31 cellular contexts compared by ENCODE assay signal in the genomic region with DNA sequence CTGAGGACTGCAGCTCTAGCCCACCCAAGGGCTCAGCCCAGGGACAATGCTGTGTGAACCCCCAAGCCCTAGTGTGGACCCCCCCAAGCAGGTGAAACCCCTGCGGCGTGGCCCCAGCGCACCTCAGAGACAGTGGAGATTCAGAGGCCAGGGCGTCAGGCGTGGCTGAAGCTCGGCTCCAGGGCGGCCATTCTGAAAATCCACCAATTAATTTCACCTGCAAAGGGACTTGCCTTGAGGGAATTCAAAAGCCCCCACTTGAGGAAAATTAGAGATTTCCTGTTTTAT.
DNase-seq lines count a peak whose midpoint lies in the region; ATAC-seq, FAIRE-seq and TF ChIP-seq lines count a peak whose summit lies in the region.
"Had no signal": no experiment of that assay in that cellular context is flagged by ENCODE, and none has a peak within 500 bp of the region (broad histone marks: within the 10 kb centered on the region; RNA-seq: fewer than 3 reads in every experiment).

No MANE protein-coding gene starts in this region.

- H3K4me1 ChIP-seq in H1 (replicated peaks in 1 of 4; ENCODE audit: control insufficient read depth in 3 of 4, insufficient read depth in 4 of 4, low read length in 3 of 4) = peaks cover 0 to 2% (median 0%) of the 10 kb centered on the region in 4 experiments; a peak in 3 of 7 replicates
- peaks cover 9 to 20% of the 10 kb centered on the region in 2 donors for H3K4me1 ChIP-seq in neuronal stem cell (ENCODE audit: control insufficient read depth in 2 of 2, insufficient read depth in 1 of 2, low read depth in 1 of 2, low read length in 2 of 2)
- H3K4me1 ChIP-seq: A549, BE2C, Caco-2 had no signal

- no peaks in the 10 kb centered on the region for H4K20me1 ChIP-seq in H1 (replicated peaks in 1 of 2; ENCODE audit: control insufficient read depth in 1 of 2, insufficient read depth in 2 of 2, low read length in 2 of 2)
- H4K20me1 ChIP-seq: BLaER1 had no signal

- H3K4me2 ChIP-seq in H1 (ENCODE audit: insufficient read depth in 1 of 2, low read depth in 2 of 2, low read length in 2 of 2) = no peak overlapping the region
- H3K4me2 ChIP-seq in neuronal stem cell (ENCODE audit: insufficient read depth, low read length, poor library complexity, severe bottlenecking) = no peak overlapping the region
- H3K4me2 ChIP-seq: A549 had no signal

- H4K91ac ChIP-seq in H1 (replicated peaks; ENCODE audit: insufficient read length, low read length) (no peak overlapping the region), neuronal stem cell (ENCODE audit: low read depth, low read length, poor library complexity) (no peak overlapping the region)

- WGBS in H1 (ENCODE audit: extremely low coverage in 1 of 2, insufficient coverage in 1 of 2, insufficient read length in 1 of 2, insufficient replicate concordance in 2 of 2, low coverage in 1 of 2, low lambda C conversion rate in 2 of 2, missing lambda C conversion rate in 1 of 2), 2 experiments = 82% methylated on average over 7 of the region's 7 CpGs; no CpG with 5 or more reads in 1 of the 2 experiments
- WGBS in neuronal stem cell (ENCODE audit: extremely low coverage in 2 of 2, insufficient read length in 2 of 2, insufficient replicate concordance in 1 of 2), 2 donors = no CpG with 5 or more reads among the region's 7 CpGs

- no peaks in the 10 kb centered on the region; a peak in 1 of 8 replicates for H3K36me3 ChIP-seq in H1 (ENCODE audit: control insufficient read depth in 2 of 4, insufficient read depth in 4 of 4, low read length in 3 of 4)
- H3K36me3 ChIP-seq in neuronal stem cell (replicated peaks in 1 of 2; ENCODE audit: control insufficient read depth in 2 of 2, insufficient read depth in 2 of 2, low read length in 2 of 2) = peaks cover 3 to 4% of the 10 kb centered on the region in 2 donors
- H3K36me3 ChIP-seq: BE2C; BLaER1; BLaER1 treated with 17β-estradiol and CSF1 and Interleukin-3, amounts not matched to agents 10 nM and 100 nM had no signal

- no peaks in the 10 kb centered on the region for H3K79me1 ChIP-seq in H1 (ENCODE audit: low read depth, low read length)
- H3K79me1 ChIP-seq in neuronal stem cell (ENCODE audit: low read depth, low read length) = peaks cover 2% of the 10 kb centered on the region

- TF ChIP-seq RAD21 in H1 (IDR thresholded peaks at IDR 0.05 in 1 of 2, conservative IDR thresholded peaks at IDR 0.05 in 1 of 2; ENCODE audit: low read depth in 2 of 2, low read length in 2 of 2) = no peak

- H2AFZ ChIP-seq in H1 (ENCODE audit: low read length) = no peak overlapping the region
- no peak overlapping the region for H2AFZ ChIP-seq in neuronal stem cell (ENCODE audit: low read length)

- H2BK120ac ChIP-seq in H1 (replicated peaks; ENCODE audit: low read depth, low read length) = no peak overlapping the region
- no peak overlapping the region for H2BK120ac ChIP-seq in neuronal stem cell (ENCODE audit: low read depth, low read length)

- H4K8ac ChIP-seq in H1 (ENCODE audit: extremely low read depth, insufficient read depth, low read length) (0 out of 2 replicates have a peak overlapping the region, but pooled peaks have one; percentile 35), neuronal stem cell (ENCODE audit: low read depth, low read length) (no peak overlapping the region)

- no peak overlapping the region for H3K14ac ChIP-seq in H1 (ENCODE audit: insufficient read length)
- no peak overlapping the region for H3K14ac ChIP-seq in neuronal stem cell (ENCODE audit: low read length)

- H3K18ac ChIP-seq in H1 (ENCODE audit: extremely low read depth, low read length) = no peak overlapping the region
- H3K18ac ChIP-seq in neuronal stem cell (ENCODE audit: low read length) = peak overlapping the region; percentile 89

- no peaks in the 10 kb centered on the region for H3K23me2 ChIP-seq in H1 (ENCODE audit: low read depth, low read length)

- H3K79me2 ChIP-seq in H1 (ENCODE audit: control insufficient read depth in 1 of 2, insufficient read depth in 2 of 2, low read length in 2 of 2) = no peaks in the 10 kb centered on the region

- POLR2A ChIA-PET in H1 (lab: Charles Lee; ENCODE audit: partially characterized antibody) = interaction anchor here (1.2 to 1.7 kb wide), 2 partner anchors 9 to 10 kb away, joined by 3 to 8 read pairs; no protein-coding TSS in a partner anchor

- TF ChIP-seq CTCF in H1 (IDR thresholded peaks at IDR 0.05; ENCODE audit: control extremely low read depth in 1 of 3, insufficient read depth in 1 of 3, low read depth in 1 of 3, low read length in 3 of 3) = no peak

- no peak overlapping the region for H2BK5ac ChIP-seq in H1 (ENCODE audit: low read depth, low read length)
- no peak overlapping the region for H2BK5ac ChIP-seq in neuronal stem cell (ENCODE audit: low read length)

- H3K4me3 ChIP-seq in H1 (ENCODE audit: extremely low read depth in 1 of 4, insufficient read depth in 2 of 4, low read depth in 3 of 4, low read length in 4 of 4) (no peak overlapping the region), neuronal stem cell (ENCODE audit: low read length in 2 of 2) (no peak overlapping the region)
- H3K4me3 ChIP-seq: A549; BLaER1; BLaER1 treated with 17β-estradiol and CSF1 and Interleukin-3, amounts not matched to agents 10 nM and 100 nM had no signal

- CTCF ChIA-PET in H1 (lab: Charles Lee; ENCODE audit: partially characterized antibody) = interaction anchor here (1.0 to 3.0 kb wide), 7 partner anchors 10 to 31 kb away, joined by 3 to 27 read pairs (median 4); no protein-coding TSS in a partner anchor

- H3K9ac ChIP-seq in H1 (replicated peaks in 1 of 4; ENCODE audit: extremely low read depth in 1 of 4, low read depth in 3 of 4, low read length in 3 of 4) (no peak overlapping the region), neuronal stem cell (ENCODE audit: low read depth, low read length, poor library complexity) (no peak overlapping the region)
- H3K9ac ChIP-seq: BLaER1; BLaER1 treated with 17β-estradiol and CSF1 and Interleukin-3, amounts not matched to agents 10 nM and 100 nM had no signal

- no peak for TF ChIP-seq POLR2A in H1 (IDR thresholded peaks at IDR 0.05; ENCODE audit: control extremely low read depth in 1 of 2, low read depth in 2 of 2, low read length in 2 of 2)

- H3K27ac ChIP-seq in H1 (ENCODE audit: low read depth, low read length) (no peak overlapping the region), neuronal stem cell (replicated peaks; ENCODE audit: low read length) (no peak overlapping the region)
- H3K27ac ChIP-seq: 22Rv1, A549, BLaER1, C4-2B had no signal

- no peak overlapping the region for H3K4ac ChIP-seq in H1 (replicated peaks; ENCODE audit: insufficient read length, low read depth, low read length)
- no peak overlapping the region for H3K4ac ChIP-seq in neuronal stem cell (ENCODE audit: low read length)

- no peak for TF ChIP-seq EP300 in H1 (IDR thresholded peaks at IDR 0.05; ENCODE audit: borderline replicate concordance in 1 of 2, low read depth in 2 of 2, low read length in 2 of 2)

- H2BK15ac ChIP-seq in H1 (ENCODE audit: low read length) = no peak overlapping the region
- peak overlapping the region; percentile 92 for H2BK15ac ChIP-seq in neuronal stem cell (ENCODE audit: low read length)

- H3K23ac ChIP-seq in H1 (ENCODE audit: insufficient read length) (no peak overlapping the region), neuronal stem cell (ENCODE audit: low read depth, low read length, poor library complexity) (no peak overlapping the region)

- no peak for FAIRE-seq in H1 (lab: Jason Lieb, UNC)
- FAIRE-seq: A204.1, A549, D721Med had no signal

- ATAC-seq in GM18502 (IDR thresholded peaks at IDR 0.05; ENCODE audit: poor library complexity, unreplicated experiment) = no peak
- ATAC-seq: A549; CD8-positive, alpha-beta T cell had no signal

- H3K9me3 ChIP-seq in H1 (ENCODE audit: insufficient read depth in 2 of 2, low read depth in 1 of 2, low read length in 1 of 2) (no peaks in the 10 kb centered on the region), neuronal stem cell (replicated peaks in 1 of 2; ENCODE audit: control insufficient read depth in 2 of 2, insufficient read depth in 1 of 2, low read depth in 1 of 2, low read length in 2 of 2) (no peaks in the 10 kb centered on the region)
- H3K9me3 ChIP-seq: A549; BE2C; BLaER1; BLaER1 treated with 17β-estradiol and CSF1 and Interleukin-3, amounts not matched to agents 10 nM and 100 nM; Caco-2 had no signal

- H2BK12ac ChIP-seq in H1 (ENCODE audit: low read depth, low read length) = no peak overlapping the region
- H2BK12ac ChIP-seq in neuronal stem cell (ENCODE audit: low read length) = no peak overlapping the region

- H4K5ac ChIP-seq in H1 (ENCODE audit: insufficient read length, low read depth, low read length) = no peak overlapping the region

- H3K27me3 ChIP-seq in H1 (replicated peaks in 1 of 4; ENCODE audit: control insufficient read depth in 3 of 4, extremely low read depth in 1 of 4, insufficient read depth in 3 of 4, low read length in 3 of 4) = no peaks in the 10 kb centered on the region
- no peaks in the 10 kb centered on the region for H3K27me3 ChIP-seq in neuronal stem cell (ENCODE audit: control insufficient read depth in 3 of 3, insufficient read depth in 3 of 3, low read depth in 1 of 3, low read length in 3 of 3)
- H3K27me3 ChIP-seq: BE2C; BLaER1; BLaER1 treated with 17β-estradiol and CSF1 and Interleukin-3, amounts not matched to agents 10 nM and 100 nM had no signal

- H2AK5ac ChIP-seq in H1 (ENCODE audit: low read depth, low read length) (no peak overlapping the region), neuronal stem cell (ENCODE audit: low read depth, low read length) (peak overlapping the region; percentile 95)

- H3K56ac ChIP-seq in H1 (replicated peaks; ENCODE audit: insufficient read length, low read depth, low read length) = no peak overlapping the region

- no peak overlapping the region for H2BK20ac ChIP-seq in H1 (ENCODE audit: low read length)

- DNase-seq in H1 (ENCODE audit: low read depth in 1 of 2, low spot score in 2 of 2) = no peak
- DNase-seq in neuronal stem cell (ENCODE audit: low spot score) = no peak
- no peak for DNase-seq in NCI-H2081 treated with DMSO at 0.1 percent for 48 hours (lab: John Stamatoyannopoulos, UW)
- DNase-seq: 8988T; ACHN; AML-193; BE2C; C1 segment of cervical spinal cord; Caco-2; Calu3; CD4-positive, alpha-beta memory T cell; CD4-positive, alpha-beta T cell; CD4-positive, CD25-positive, alpha-beta regulatory T cell; CD8-positive, alpha-beta memory T cell; CD8-positive, alpha-beta T cell; COR-L47; DMS 273 treated with DMSO at 0.1 percent for 48 hours; DMS153; DMS53; DMS79; DMS79 treated with DMSO at 0.1 percent for 48 hours; DND-41; EL had no signal

TF ChIP-seq in H1, 55 proteins besides CTCF, POLR2A, EP300 and RAD21 (continues in another document):
- TF ChIP-seq NANOG (IDR thresholded peaks at IDR 0.05; ENCODE audit: insufficient read depth, low read depth, low read length, poor library complexity, severe bottlenecking) (no peak), RXRA (IDR thresholded peaks at IDR 0.05; ENCODE audit: insufficient read depth, low read depth, low read length) (no peak), SAP30 (IDR thresholded peaks at IDR 0.05; ENCODE audit: insufficient read depth, insufficient replicate concordance, low read length) (no peak), CHD1 (IDR thresholded peaks at IDR 0.05; ENCODE audit: low read depth, low read length) (no peak), GTF2F1 (IDR thresholded peaks at IDR 0.05; ENCODE audit: borderline replicate concordance, low read depth, low read length) (no peak), HDAC2 (IDR thresholded peaks at IDR 0.05; ENCODE audit: borderline replicate concordance in 1 of 2, low read depth in 2 of 2, low read length in 2 of 2) (no peak)
